8 cellular contexts compared by ENCODE assay signal in genomic region chr17:10616502-10617119, GRCh38. TPM values are rescaled to one million over a fixed set of nuclear protein-coding genes. Genes with fewer than 3 reads are reported as not detected.
DNase-seq lines count a peak whose midpoint lies in the region; ATAC-seq lines count a peak whose summit lies in the region.

No MANE protein-coding gene starts in this region.

- H3K4me1 Mint-ChIP-seq in activated CD4-positive, alpha-beta memory T cell treated with anti-CD3 and anti-CD28 coated beads, Interleukin-2, amount 10 ng/mL, durations not matched to agents 7 days and 5 days = no peaks in the 10 kb centered on the region
- no peaks in the 10 kb centered on the region for H3K4me1 Mint-ChIP-seq in memory B cell

- no peak overlapping the region for H3K4me3 Mint-ChIP-seq in activated CD4-positive, alpha-beta memory T cell treated with anti-CD3 and anti-CD28 coated beads, Interleukin-2, amount 10 ng/mL, durations not matched to agents 7 days and 5 days
- no peak overlapping the region for H3K4me3 Mint-ChIP-seq in memory B cell

- peak; percentile 58 for ATAC-seq in HG02885 (IDR thresholded peaks at IDR 0.05; ENCODE audit: poor library complexity, unreplicated experiment)
- ATAC-seq in memory B cell (ENCODE audit: low read depth) = peak; percentile 69
- no peak for ATAC-seq in GM21390 (IDR thresholded peaks at IDR 0.05; ENCODE audit: unreplicated experiment)

- H3K36me3 Mint-ChIP-seq in activated CD4-positive, alpha-beta memory T cell treated with anti-CD3 and anti-CD28 coated beads, Interleukin-2, amount 10 ng/mL, durations not matched to agents 7 days and 5 days (ENCODE audit: low read depth) = no peaks in the 10 kb centered on the region
- H3K36me3 Mint-ChIP-seq in memory B cell = no peaks in the 10 kb centered on the region

- no peak overlapping the region for H3K27ac Mint-ChIP-seq in activated CD4-positive, alpha-beta memory T cell treated with anti-CD3 and anti-CD28 coated beads, Interleukin-2, amount 10 ng/mL, durations not matched to agents 7 days and 5 days
- no peak overlapping the region for H3K27ac Mint-ChIP-seq in memory B cell

- CTCF ChIA-PET in activated CD4-positive, alpha-beta memory T cell treated with anti-CD3 and anti-CD28 coated beads, Interleukin-2, amount 10 ng/mL, durations not matched to agents 7 days and 5 days (lab: Charles Lee) = interaction anchor here (0.6 to 8.3 kb wide), 17 partner anchors 8 to 692 kb away, joined by 3 to 137 read pairs (median 5); no protein-coding TSS in a partner anchor

- POLR2A ChIA-PET in activated CD4-positive, alpha-beta memory T cell treated with anti-CD3 and anti-CD28 coated beads, Interleukin-2, amount 10 ng/mL, durations not matched to agents 7 days and 5 days (lab: Charles Lee) = no interaction called here

- peaks cover 3% of the 10 kb centered on the region for H3K27me3 Mint-ChIP-seq in activated CD4-positive, alpha-beta memory T cell treated with anti-CD3 and anti-CD28 coated beads, Interleukin-2, amount 10 ng/mL, durations not matched to agents 7 days and 5 days
- H3K27me3 Mint-ChIP-seq in memory B cell = peaks cover 3% of the 10 kb centered on the region

- peak; percentile 82 for DNase-seq in Daoy (ENCODE audit: low read depth)
- peak; percentile 5 for DNase-seq in NCI-H526 treated with DMSO at 0.1 percent for 48 hours (lab: John Stamatoyannopoulos, UW)
- DNase-seq in activated CD4-positive, alpha-beta memory T cell treated with anti-CD3 and anti-CD28 coated beads, Interleukin-2, amount 10 ng/mL, durations not matched to agents 7 days and 5 days = peak; percentile 70
- DNase-seq in effector CD8-positive, alpha-beta T cell (lab: John Stamatoyannopoulos, UW) = peak; percentile 54
- peak; percentile 65 to 81 for DNase-seq in memory B cell (ENCODE audit: low spot score in 2 of 2)
- DNase-seq in stimulated activated CD8-positive, alpha-beta memory T cell treated with anti-CD3 and anti-CD28 coated beads, Interleukin-15, amount 100 ng/mL, for 48 hours (ENCODE audit: low read depth in 2 of 2) = peak; percentile 44 to 54

- no peaks in the 10 kb centered on the region for H3K9me3 Mint-ChIP-seq in activated CD4-positive, alpha-beta memory T cell treated with anti-CD3 and anti-CD28 coated beads, Interleukin-2, amount 10 ng/mL, durations not matched to agents 7 days and 5 days
- no peaks in the 10 kb centered on the region for H3K9me3 Mint-ChIP-seq in memory B cell

RNA-seq across cellular contexts. Expression of gene MYH3, which starts 40.5 kb away (rescaled TPM):
- total RNA-seq in Daoy (2014; rRNA removed; shearing (Covaris generic)) = 0.63 and 0.80 TPM in 2 replicates
- 1 to 10 TPM; 2.5 to 3.0 TPM for total RNA-seq in activated CD4-positive, alpha-beta memory T cell treated with anti-CD3 and anti-CD28 coated beads, Interleukin-2, amount 10 ng/mL, durations not matched to agents 7 days and 5 days

Comparison
In these comparisons a context has a peak if more than half of its experiments do, and no peak if none do; other contexts are left out.
1. DNase-seq: peak in every context shown above with its lines; median percentile 82 in Daoy; 73 in memory B cell; 70 in activated CD4-positive, alpha-beta memory T cell treated with anti-CD3 and anti-CD28 coated beads, Interleukin-2, amount 10 ng/mL, durations not matched to agents 7 days and 5 days; 54 in effector CD8-positive, alpha-beta T cell; 49 in stimulated activated CD8-positive, alpha-beta memory T cell treated with anti-CD3 and anti-CD28 coated beads, Interleukin-15, amount 100 ng/mL, for 48 hours; 5 in NCI-H526 treated with DMSO at 0.1 percent for 48 hours.